ENCODE assay signal across 8 cellular contexts in genomic region chr2:106193491-106193976, GRCh38. TPM values are rescaled to one million over a fixed set of nuclear protein-coding genes. Genes with fewer than 3 reads are reported as not detected.
DNase-seq lines count a peak whose midpoint lies in the region; ATAC-seq and TF ChIP-seq lines count a peak whose summit lies in the region.

No MANE protein-coding gene starts in this region.

- no peaks in the 10 kb centered on the region for H4K20me1 ChIP-seq in PC-9 (ENCODE audit: insufficient read depth)

- CTCF ChIA-PET in PC-9 (lab: Charles Lee), result no interaction called here

- H3F3A ChIP-seq in PC-9 (ENCODE audit: insufficient read depth, low read depth), result peaks cover 17% of the 10 kb centered on the region

- H3K9me3 ChIP-seq in PC-9 (ENCODE audit: insufficient read depth, low read depth), result no peaks in the 10 kb centered on the region

- ATAC-seq in HG02763 (IDR thresholded peaks at IDR 0.05; ENCODE audit: unreplicated experiment), result peak; percentile 35
- peak; percentile 49 for ATAC-seq in left lobe of liver

- H3K4me1 ChIP-seq in PC-9 (replicated peaks; ENCODE audit: insufficient read depth), result peaks cover 18% of the 10 kb centered on the region

- intact Hi-C loops in PC-9 (cut with micrococcal nuclease; ENCODE audit: unreplicated experiment), result loop anchor here (1.0 to 5.0 kb wide), 2 partner anchors 31 to 46 kb away; no protein-coding TSS in a partner anchor

- H2AFZ ChIP-seq in PC-9, result peak overlapping the region; percentile 88

- H3K27ac ChIP-seq in PC-9, result peak overlapping the region; percentile 56
- peak overlapping the region; percentile 26 for H3K27ac ChIP-seq in brain microvascular endothelial cell

- H3K36me3 ChIP-seq in PC-9 (ENCODE audit: low read depth) (no peaks in the 10 kb centered on the region), brain microvascular endothelial cell (replicated peaks) (no peaks in the 10 kb centered on the region)

- in situ Hi-C loops in brain microvascular endothelial cell (cut with HindIII; ENCODE audit: low pct_ligation_motif_present, low sequenced_read_pairs), result no loop called here

- DNase-seq in NCI-H2171 (lab: John Stamatoyannopoulos, UW) (peak; percentile 21), NCI-H2171 treated with DMSO at 0.1 percent for 48 hours (lab: John Stamatoyannopoulos, UW) (no peak), PC-9 (peak in 1 of 2 experiments; percentile 25), brain microvascular endothelial cell (no peak), left lobe of liver (ENCODE audit: low spot score) (peak; percentile 56), cerebellar nuclear complex (lab: John Stamatoyannopoulos, UW) (no peak)
- peak; percentile 25 for DNase-seq in stimulated activated CD4-positive, alpha-beta T cell treated with anti-CD3 and anti-CD28 coated beads, Interleukin-4, amount 100 ng/mL, for 24 hours

- TF ChIP-seq CTCF in PC-9 (conservative IDR thresholded peaks at IDR 0.05) (no peak), brain microvascular endothelial cell (IDR thresholded peaks at IDR 0.05; ENCODE audit: low read depth, low read length, missing control alignments) (no peak)

- BruUV-seq in PC-9 (replicated peaks; lab: Mats Ljungman, UMichigan), result no TSS peak

- H3K27me3 ChIP-seq in PC-9 (ENCODE audit: insufficient read depth, low read depth), result no peaks in the 10 kb centered on the region
- no peaks in the 10 kb centered on the region for H3K27me3 ChIP-seq in brain microvascular endothelial cell (replicated peaks)

- H3K79me2 ChIP-seq in PC-9 (ENCODE audit: low read depth), result peaks cover 44% of the 10 kb centered on the region

- H3K4me3 ChIP-seq in PC-9, result peak overlapping the region; percentile 67
- H3K4me3 ChIP-seq in brain microvascular endothelial cell (ENCODE audit: low read depth, low read length), result peak overlapping the region; percentile 69

- no peaks in the 10 kb centered on the region for H3K9me2 ChIP-seq in PC-9 (ENCODE audit: insufficient read depth)

- POLR2A ChIA-PET in PC-9 (lab: Charles Lee; ENCODE audit: unreplicated experiment), result interaction anchor here (0.5 to 0.7 kb wide), 2 partner anchors 10 to 52 kb away, joined by 3 to 4 read pairs; no protein-coding TSS in a partner anchor

- peak overlapping the region; percentile 84 for H3K4me2 ChIP-seq in PC-9

RNA-seq across cellular contexts. Expression of gene UXS1, which starts 0.6 kb away (rescaled TPM):
- 61.3 and 65.6 TPM in 2 replicates for total RNA-seq in PC-9 (2021)
- 7.5 TPM for total RNA-seq in left lobe of liver

Comparison
In these comparisons a context has a peak if more than half of its experiments do, and no peak if none do; other contexts are left out.
1. DNase-seq: peak in NCI-H2171 (single experiment), left lobe of liver (single experiment) and stimulated activated CD4-positive, alpha-beta T cell treated with anti-CD3 and anti-CD28 coated beads, Interleukin-4, amount 100 ng/mL, for 24 hours (single experiment); none in NCI-H2171 treated with DMSO at 0.1 percent for 48 hours (single experiment), brain microvascular endothelial cell (single experiment) and cerebellar nuclear complex (0 of 2).